ENCODE assay signal across 10 cellular contexts in genomic region chr18:3264362-3264761, GRCh38. TPM values are rescaled to one million over a fixed set of nuclear protein-coding genes. Genes with fewer than 3 reads are reported as not detected.
DNase-seq lines count a peak whose midpoint lies in the region; ATAC-seq and TF ChIP-seq lines count a peak whose summit lies in the region.
"Had no signal": no experiment of that assay in that cellular context is flagged by ENCODE, and none has a peak within 500 bp of the region (broad histone marks: within the 10 kb centered on the region; RNA-seq: fewer than 3 reads in every experiment).

No MANE protein-coding gene starts in this region.

- no peak for ATAC-seq in psoas muscle
- no peak for ATAC-seq in GM19328 (IDR thresholded peaks at IDR 0.05; ENCODE audit: unreplicated experiment)
- ATAC-seq in GM18868 (IDR thresholded peaks at IDR 0.05; ENCODE audit: unreplicated experiment), result no peak
- ATAC-seq: heart left ventricle had no signal

- H3K36me3 ChIP-seq in HAP-1 (replicated peaks) (no peaks in the 10 kb centered on the region), psoas muscle (ENCODE audit: insufficient read depth in 1 of 2, low read depth in 1 of 2) (no peaks in the 10 kb centered on the region), uterus (no peaks in the 10 kb centered on the region)
- H3K36me3 ChIP-seq in effector memory CD4-positive, alpha-beta T cell (ENCODE audit: control insufficient read depth, insufficient read depth, low read length), result no peaks in the 10 kb centered on the region

- no peaks in the 10 kb centered on the region for H3K9me3 ChIP-seq in HAP-1
- H3K9me3 ChIP-seq in effector memory CD4-positive, alpha-beta T cell (ENCODE audit: control insufficient read depth, low read length), result no peaks in the 10 kb centered on the region
- H3K9me3 ChIP-seq in psoas muscle, result no peaks in the 10 kb centered on the region
- no peaks in the 10 kb centered on the region for H3K9me3 ChIP-seq in uterus
- H3K9me3 ChIP-seq: heart left ventricle had no signal

- H3K4me3 ChIP-seq in HAP-1, result peak overlapping the region; percentile 62; the same call in 1 of the 2 replicates
- peak overlapping the region; percentile 19 for H3K4me3 ChIP-seq in effector memory CD4-positive, alpha-beta T cell (ENCODE audit: insufficient read depth, low read depth, low read length, poor library complexity, severe bottlenecking)
- H3K4me3 ChIP-seq in psoas muscle, result peak overlapping the region; percentile 91
- H3K4me3 ChIP-seq in uterus, result no peak overlapping the region

- WGBS in psoas muscle, 3 donors, result 62 to 68% (median 65%) methylated on average over 2 of the region's 2 CpGs

- no peaks in the 10 kb centered on the region for H3K27me3 ChIP-seq in HAP-1 (ENCODE audit: low read depth)
- no peaks in the 10 kb centered on the region for H3K27me3 ChIP-seq in effector memory CD4-positive, alpha-beta T cell (replicated peaks; ENCODE audit: control insufficient read depth, insufficient read depth, low read length, poor library complexity, severe bottlenecking)
- H3K27me3 ChIP-seq in psoas muscle (ENCODE audit: insufficient read depth in 3 of 3, low read length in 2 of 3), result no peaks in the 10 kb centered on the region
- H3K27me3 ChIP-seq in uterus, result no peaks in the 10 kb centered on the region
- H3K27me3 ChIP-seq: heart left ventricle had no signal

- CTCF ChIA-PET in RWPE1 (lab: Yijun Ruan, JAX), result interaction anchor here (1.0 kb wide), 1 partner anchor 14 kb away, joined by 3 read pairs; no protein-coding TSS in a partner anchor

- in situ Hi-C loops in HAP-1 (cut with MboI; ENCODE audit: low sequenced_read_pairs), result no loop called here

- H3K27ac ChIP-seq in RWPE1 (0 out of 2 replicates have a peak overlapping the region, but pooled peaks have one; percentile 32), psoas muscle (peak overlapping the region; percentile 99), uterus (no peak overlapping the region)
- H3K27ac ChIP-seq in effector memory CD4-positive, alpha-beta T cell (ENCODE audit: insufficient read depth, low read length, poor library complexity, severe bottlenecking), result no peak overlapping the region

- TF ChIP-seq POLR2A in uterus (IDR thresholded peaks at IDR 0.05), result no peak

- peaks cover 28% of the 10 kb centered on the region for H3K4me1 ChIP-seq in HAP-1
- peaks cover 51% of the 10 kb centered on the region for H3K4me1 ChIP-seq in effector memory CD4-positive, alpha-beta T cell (ENCODE audit: control insufficient read depth, insufficient read depth, low read length, poor library complexity, severe bottlenecking)
- H3K4me1 ChIP-seq in psoas muscle, result peaks cover 80% of the 10 kb centered on the region
- H3K4me1 ChIP-seq in uterus, result peaks cover 9% of the 10 kb centered on the region in 2 donors

- intact Hi-C loops in psoas muscle (cut with DNase I) (loop anchor here (5.0 kb wide), 2 partner anchors 183 to 188 kb away; partner anchors contain the start of gene TGIF1 (in 1 of the 2)), uterus (cut with DNase I; ENCODE audit: low total_unique reads) (no loop called here)

- DNase-seq in HAP-1 (ENCODE audit: low spot score in 2 of 2), result no peak
- DNase-seq in RWPE1 (ENCODE audit: low spot score), result no peak
- DNase-seq in effector memory CD4-positive, alpha-beta T cell, result no peak
- no peak for DNase-seq in psoas muscle
- DNase-seq in uterus, result no peak
- DNase-seq in DMS 273 treated with DMSO at 0.1 percent for 48 hours (lab: John Stamatoyannopoulos, UW), result no peak
- DNase-seq: heart left ventricle, RPMI8226 had no signal

- POLR2A ChIA-PET in RWPE1 (lab: Yijun Ruan, JAX; ENCODE audit: low non-redundant PET), result no interaction called here

- no peak for TF ChIP-seq CTCF in RWPE1 (conservative IDR thresholded peaks at IDR 0.05; ENCODE audit: low read depth)
- TF ChIP-seq CTCF in psoas muscle (IDR thresholded peaks at IDR 0.05), result no peak
- no peak for TF ChIP-seq CTCF in uterus (IDR thresholded peaks at IDR 0.05)

RNA-seq across cellular contexts. Expression of gene MYL12B, which starts 2.4 kb away (rescaled TPM):
- total RNA-seq in psoas muscle, result 100 to 1,000 TPM; 163 to 212 (median 180) TPM
- polyA plus RNA-seq in psoas muscle, result 100 to 1,000 TPM; 193 to 243 (median 240) TPM
- 100 to 1,000 TPM; 236 to 387 (median 305) TPM for total RNA-seq in uterus

RNA-seq across cellular contexts. Expression of gene MYL12A, which starts 16.8 kb away (rescaled TPM):
- total RNA-seq in psoas muscle (1,000 to 10,000 TPM in 3 of 4 donors, 100 to 1,000 TPM in 1; 995 to 3,547 (median 2,203) TPM), uterus (100 to 1,000 TPM; 256 to 378 (median 305) TPM)
- 1,000 to 10,000 TPM in 2 of 3 donors, 100 to 1,000 TPM in 1; 957 to 3,920 (median 1,327) TPM for polyA plus RNA-seq in psoas muscle

RNA-seq across cellular contexts. Expression of gene MYOM1, which starts 44.6 kb away (rescaled TPM):
- total RNA-seq in psoas muscle, result 100 to 1,000 TPM; 388 to 842 (median 567) TPM
- 100 to 1,000 TPM in 2 of 3 donors, 10 to 100 TPM in 1; 54.8 to 209 (median 117) TPM for polyA plus RNA-seq in psoas muscle
- 10 to 100 TPM in 1 of 4 donors, 1 to 10 TPM in 3; 3.1 to 15.8 (median 9.0) TPM for total RNA-seq in uterus

Comparison
In these comparisons a context has a peak if more than half of its experiments do, and no peak if none do; other contexts are left out.
1. H3K4me3 ChIP-seq: peak in HAP-1 (single experiment), effector memory CD4-positive, alpha-beta T cell (single experiment) and psoas muscle (single experiment); none in uterus (0 of 2).
2. H3K27ac ChIP-seq: peak in RWPE1 (single experiment) and psoas muscle (single experiment); none in effector memory CD4-positive, alpha-beta T cell (single experiment) and uterus (0 of 2).
3. RNA of gene MYOM1, which starts 44.6 kb away (total RNA-seq): 388 to 842 TPM in psoas muscle; 3.1 to 15.8 TPM in uterus; every median in the first group is over 10 times any median in the second.